ENCODE assay signal across 15 cellular contexts in genomic region chrX:19707472-19707871, GRCh38.
A peak's percentile ranks its signal among the peaks of the same experiment; 100 is the strongest.
DNase-seq lines count a peak whose midpoint lies in the region; ATAC-seq and TF ChIP-seq lines count a peak whose summit lies in the region.
"Had no signal": no experiment of that assay in that cellular context is flagged by ENCODE, and none has a peak within 500 bp of the region (broad histone marks: within the 10 kb centered on the region; RNA-seq: fewer than 3 reads in every experiment).

No MANE protein-coding gene starts in this region.

- H3K36me3 Mint-ChIP-seq in CD4-positive, alpha-beta T cell (ENCODE audit: low read depth) = peaks cover 53% of the 10 kb centered on the region
- H3K36me3 Mint-ChIP-seq in activated T-helper 1 cell treated with anti-CD3 and anti-CD28 coated beads, Interleukin-12 subunit alpha, Interleukin-12 subunit beta, Interleukin-2, Interleukin-4 antibody, amounts not matched to agents 30 ng/mL and 10 ng/mL and 1 ng/mL, durations not matched to agents 14 hours and 24 hours and 36 hours (ENCODE audit: low read depth) = peaks cover 16% of the 10 kb centered on the region
- H3K36me3 Mint-ChIP-seq in immature natural killer cell = no peaks in the 10 kb centered on the region

- no peaks in the 10 kb centered on the region for H3K9me3 Mint-ChIP-seq in CD4-positive, alpha-beta T cell
- no peaks in the 10 kb centered on the region for H3K9me3 Mint-ChIP-seq in activated T-helper 1 cell treated with anti-CD3 and anti-CD28 coated beads, Interleukin-12 subunit alpha, Interleukin-12 subunit beta, Interleukin-2, Interleukin-4 antibody, amounts not matched to agents 30 ng/mL and 10 ng/mL and 1 ng/mL, durations not matched to agents 14 hours and 24 hours and 36 hours
- no peaks in the 10 kb centered on the region for H3K9me3 Mint-ChIP-seq in immature natural killer cell

- 73 to 83% methylated on average over 2 of the region's 2 CpGs for WGBS in tibial nerve, 2 donors

- DNase-seq in CD4-positive, alpha-beta T cell = no peak
- no peak for DNase-seq in activated T-helper 1 cell treated with anti-CD3 and anti-CD28 coated beads, Interleukin-12 subunit alpha, Interleukin-12 subunit beta, Interleukin-2, Interleukin-4 antibody, amounts not matched to agents 30 ng/mL and 10 ng/mL and 1 ng/mL, durations not matched to agents 14 hours and 24 hours and 36 hours (ENCODE audit: low spot score)
- DNase-seq in immature natural killer cell (no peak), tibial nerve (ENCODE audit: low spot score in 2 of 2) (no peak), NCI-H2107 (lab: John Stamatoyannopoulos, UW) (no peak)
- DNase-seq: AML-193; NCI-H1048; NCI-H187 treated with DMSO at 0.1 percent for 48 hours; stimulated activated CD4-positive, alpha-beta T cell treated with anti-CD3 and anti-CD28 coated beads, Interleukin-4, amount 100 ng/mL, for 1 hour; stomach had no signal

- H3K36me3 ChIP-seq in ACC112 (ENCODE audit: insufficient read depth, low read length) (no peaks in the 10 kb centered on the region), tibial nerve (no peaks in the 10 kb centered on the region)
- H3K36me3 ChIP-seq: stomach had no signal

- POLR2A ChIA-PET in CD4-positive, alpha-beta T cell (lab: Charles Lee) = no interaction called here

- no peak for TF ChIP-seq EP300 in tibial nerve (IDR thresholded peaks at IDR 0.05)

- ATAC-seq in CD4-positive, alpha-beta T cell (ENCODE audit: poor library complexity) = no peak
- ATAC-seq in GM18873 (IDR thresholded peaks at IDR 0.05; ENCODE audit: low FRiP score, unreplicated experiment) = no peak
- ATAC-seq: HCT116, left lobe of liver had no signal

- H3K4me3 ChIP-seq in ACC112 (ENCODE audit: low read depth, low read length) (no peak overlapping the region), tibial nerve (no peak overlapping the region)
- H3K4me3 ChIP-seq: stomach had no signal

- H3K27ac ChIP-seq in ACC112 (ENCODE audit: low read depth, low read length) = peak overlapping the region; percentile 99
- no peak overlapping the region for H3K27ac ChIP-seq in CD4-positive, alpha-beta T cell (ENCODE audit: low read depth, low read length)
- H3K27ac ChIP-seq in tibial nerve = no peak overlapping the region
- H3K27ac ChIP-seq: RWPE1, stomach had no signal

- H3K27ac Mint-ChIP-seq in CD4-positive, alpha-beta T cell = peak overlapping the region; percentile 42
- peak overlapping the region; percentile 34 for H3K27ac Mint-ChIP-seq in activated T-helper 1 cell treated with anti-CD3 and anti-CD28 coated beads, Interleukin-12 subunit alpha, Interleukin-12 subunit beta, Interleukin-2, Interleukin-4 antibody, amounts not matched to agents 30 ng/mL and 10 ng/mL and 1 ng/mL, durations not matched to agents 14 hours and 24 hours and 36 hours
- peak overlapping the region; percentile 6 to 89 (median 75) for H3K27ac Mint-ChIP-seq in immature natural killer cell

- CTCF ChIA-PET in CD4-positive, alpha-beta T cell (lab: Charles Lee) = no interaction called here

- H3K4me1 ChIP-seq in ACC112 (ENCODE audit: control insufficient read depth, insufficient read depth, low read length, unreplicated experiment) = peaks cover 73% of the 10 kb centered on the region
- H3K4me1 ChIP-seq in tibial nerve = peaks cover 0 to 4% (median 0%) of the 10 kb centered on the region in 4 donors
- H3K4me1 ChIP-seq: stomach had no signal

- H3K4me1 Mint-ChIP-seq in CD4-positive, alpha-beta T cell (ENCODE audit: low read depth) = peaks cover 74% of the 10 kb centered on the region
- peaks cover 33% of the 10 kb centered on the region for H3K4me1 Mint-ChIP-seq in activated T-helper 1 cell treated with anti-CD3 and anti-CD28 coated beads, Interleukin-12 subunit alpha, Interleukin-12 subunit beta, Interleukin-2, Interleukin-4 antibody, amounts not matched to agents 30 ng/mL and 10 ng/mL and 1 ng/mL, durations not matched to agents 14 hours and 24 hours and 36 hours (ENCODE audit: low read depth)
- peaks cover 49 to 68% of the 10 kb centered on the region in 2 donors for H3K4me1 Mint-ChIP-seq in immature natural killer cell

- no peaks in the 10 kb centered on the region for H3K9me3 ChIP-seq in CD4-positive, alpha-beta T cell (ENCODE audit: control insufficient read depth, low read length)
- no peaks in the 10 kb centered on the region for H3K9me3 ChIP-seq in tibial nerve
- H3K9me3 ChIP-seq: stomach had no signal

- H3K79me2 ChIP-seq in ACC112 (ENCODE audit: control insufficient read depth, insufficient read depth, low read length, unreplicated experiment) = peaks cover 13% of the 10 kb centered on the region

- no peak for TF ChIP-seq POLR2A in tibial nerve (IDR thresholded peaks at IDR 0.05)

- intact Hi-C loops in CD4-positive, alpha-beta T cell (cut with DNase I, micrococcal nuclease) = no loop called here
- intact Hi-C loops in activated T-helper 1 cell treated with anti-CD3 and anti-CD28 coated beads, Interleukin-12 subunit alpha, Interleukin-12 subunit beta, Interleukin-2, Interleukin-4 antibody, amounts not matched to agents 30 ng/mL and 10 ng/mL and 1 ng/mL, durations not matched to agents 14 hours and 24 hours and 36 hours (cut with micrococcal nuclease) = no loop called here

- no peak for TF ChIP-seq CTCF in CD4-positive, alpha-beta T cell (IDR thresholded peaks at IDR 0.05)
- no peak for TF ChIP-seq CTCF in tibial nerve (IDR thresholded peaks at IDR 0.05)

- H3K4me3 Mint-ChIP-seq in CD4-positive, alpha-beta T cell = no peak overlapping the region
- no peak overlapping the region for H3K4me3 Mint-ChIP-seq in activated T-helper 1 cell treated with anti-CD3 and anti-CD28 coated beads, Interleukin-12 subunit alpha, Interleukin-12 subunit beta, Interleukin-2, Interleukin-4 antibody, amounts not matched to agents 30 ng/mL and 10 ng/mL and 1 ng/mL, durations not matched to agents 14 hours and 24 hours and 36 hours
- H3K4me3 Mint-ChIP-seq in immature natural killer cell = no peak overlapping the region

- H3K27me3 ChIP-seq in ACC112 (ENCODE audit: insufficient read depth, low read length) (no peaks in the 10 kb centered on the region), tibial nerve (no peaks in the 10 kb centered on the region)
- H3K27me3 ChIP-seq in CD4-positive, alpha-beta T cell (ENCODE audit: control insufficient read depth, insufficient read depth, low read length) = no peaks in the 10 kb centered on the region
- H3K27me3 ChIP-seq: stomach had no signal

- H2AFZ ChIP-seq in ACC112 (ENCODE audit: low read length, unreplicated experiment) = no peak overlapping the region

- H3K27me3 Mint-ChIP-seq in CD4-positive, alpha-beta T cell = no peaks in the 10 kb centered on the region
- H3K27me3 Mint-ChIP-seq in activated T-helper 1 cell treated with anti-CD3 and anti-CD28 coated beads, Interleukin-12 subunit alpha, Interleukin-12 subunit beta, Interleukin-2, Interleukin-4 antibody, amounts not matched to agents 30 ng/mL and 10 ng/mL and 1 ng/mL, durations not matched to agents 14 hours and 24 hours and 36 hours (ENCODE audit: insufficient read depth) = no peaks in the 10 kb centered on the region
- H3K27me3 Mint-ChIP-seq in immature natural killer cell (ENCODE audit: low read depth in 3 of 3) = peaks cover 4 to 6% (median 6%) of the 10 kb centered on the region in 3 donors
